In genomic region chr15:39124155-39124924, GRCh38 we compare ENCODE assay signal across 1 cellular context.
TF ChIP-seq lines count a peak whose summit lies in the region.

No MANE protein-coding gene starts in this region.

TF ChIP-seq in SK-N-SH treated with all-trans-retinoic acid at 6 μM for 48 hours, 23 proteins besides CTCF, POLR2A, EP300 and RAD21 (continued from another document):
- TF ChIP-seq CREB5 (CRISPR knock-in tag; IDR thresholded peaks at IDR 0.05; ENCODE audit: low read depth) = no peak
